In the genomic region with DNA sequence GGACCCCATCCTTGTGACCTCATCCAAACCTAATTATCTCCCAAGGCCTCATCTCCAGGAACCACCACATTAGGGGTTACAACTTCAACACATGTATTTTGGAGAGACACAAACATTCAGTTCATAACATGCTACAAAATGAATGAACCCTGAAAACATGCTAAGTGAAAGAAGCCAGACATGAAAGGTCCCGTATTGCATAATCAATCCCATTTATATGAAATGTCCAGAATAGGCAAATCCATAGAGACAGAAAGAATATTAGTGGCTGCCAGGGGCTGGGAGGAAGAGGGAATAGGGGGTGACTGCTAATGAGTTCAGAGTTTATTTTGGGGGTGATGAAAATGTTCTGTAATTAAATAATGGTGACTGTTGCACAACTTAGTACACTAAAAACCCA, we compare ENCODE assay signal across 29 cellular contexts. TPM values are rescaled to one million over a fixed set of nuclear protein-coding genes. Genes with fewer than 3 reads are reported as not detected.
"Had no signal": no experiment of that assay in that cellular context is flagged by ENCODE, and none has a peak within 500 bp of the region (broad histone marks: within the 10 kb centered on the region; RNA-seq: fewer than 3 reads in every experiment).

No MANE protein-coding gene starts in this region.

- H3K9me3 Mint-ChIP-seq: naive thymus-derived CD4-positive, alpha-beta T cell; natural killer cell; nephron; stimulated activated memory B cell treated with anti-CD40 and anti-IgM and Interleukin-4, amounts not matched to agents 10 μg/mL and 1 μg/mL and 100 μg/mL, for 72 hours; stimulated activated naive CD8-positive, alpha-beta T cell treated with anti-CD3 and anti-CD28 coated beads, Interleukin-15, amount 100 ng/mL, for 72 hours; type B pancreatic cell had no signal

- ATAC-seq: naive thymus-derived CD4-positive, alpha-beta T cell; natural killer cell; psoas muscle; right cardiac atrium; sciatic nerve; stimulated activated memory B cell treated with anti-CD40 and anti-IgM and Interleukin-4, amounts not matched to agents 10 μg/mL and 1 μg/mL and 100 μg/mL, for 72 hours; stimulated activated naive CD8-positive, alpha-beta T cell treated with anti-CD3 and anti-CD28 coated beads, Interleukin-15, amount 100 ng/mL, for 72 hours; stimulated activated naive CD8-positive, alpha-beta T cell treated with anti-CD3 and anti-CD28 coated beads, Interleukin-15, Interleukin-2, amounts not matched to agents 100 U/mL and 50 U/mL, for 24 hours; upper lobe of right lung had no signal

- H3K9me3 ChIP-seq: ovary, psoas muscle, spleen, suprapubic skin, testis, tibial artery, transverse colon, upper lobe of right lung, uterus had no signal

- DNase-seq: naive thymus-derived CD4-positive, alpha-beta T cell; natural killer cell; occipital lobe; ovary; psoas muscle; right cardiac atrium; spleen; stimulated activated CD4-positive, alpha-beta T cell treated with anti-CD3 and anti-CD28 coated beads, Interleukin-12 subunit alpha, Interleukin-12 subunit beta, amount 100 ng/mL, for 4 hours; stimulated activated CD4-positive, alpha-beta T cell treated with anti-CD3 and anti-CD28 coated beads, Interleukin-1b, Interleukin-23, amount 100 ng/mL, for 48 hours; stimulated activated CD4-positive, alpha-beta T cell treated with anti-CD3 and anti-CD28 coated beads, Interleukin-4, amount 100 ng/mL, for 1 hour; stimulated activated CD4-positive, alpha-beta T cell treated with anti-CD3 and anti-CD28 coated beads, Interleukin-4, amount 100 ng/mL, for 4 hours; stimulated activated CD8-positive, alpha-beta memory T cell treated with anti-CD3 and anti-CD28 coated beads, Interleukin-4, amount 100 ng/mL, for 48 hours; stimulated activated naive CD4-positive, alpha-beta T cell; stimulated activated naive CD8-positive, alpha-beta T cell treated with anti-CD3 and anti-CD28 coated beads, Interleukin-15, amount 100 ng/mL, for 72 hours; stimulated activated naive CD8-positive, alpha-beta T cell treated with anti-CD3 and anti-CD28 coated beads, Interleukin-15, Interleukin-2, amounts not matched to agents 100 U/mL and 50 U/mL, for 24 hours; substantia nigra; testis; tibial artery; transverse colon; upper lobe of right lung; uterus had no signal

- H3K4me3 ChIP-seq: ovary, psoas muscle, skin epidermis, smooth muscle cell, spleen, suprapubic skin, testis, tibial artery, transverse colon, upper lobe of right lung, uterus had no signal

- H3K36me3 Mint-ChIP-seq: naive thymus-derived CD4-positive, alpha-beta T cell; natural killer cell; stimulated activated memory B cell treated with anti-CD40 and anti-IgM and Interleukin-4, amounts not matched to agents 10 μg/mL and 1 μg/mL and 100 μg/mL, for 72 hours; type B pancreatic cell had no signal

- H3K36me3 ChIP-seq: ovary, spleen, transverse colon, upper lobe of right lung, uterus had no signal

- H3K4me1 Mint-ChIP-seq: natural killer cell; stimulated activated memory B cell treated with anti-CD40 and anti-IgM and Interleukin-4, amounts not matched to agents 10 μg/mL and 1 μg/mL and 100 μg/mL, for 72 hours; stimulated activated naive CD8-positive, alpha-beta T cell treated with anti-CD3 and anti-CD28 coated beads, Interleukin-15, amount 100 ng/mL, for 72 hours had no signal

- H3K4me2 ChIP-seq: smooth muscle cell had no signal

- H3K4me3 Mint-ChIP-seq: naive thymus-derived CD4-positive, alpha-beta T cell; natural killer cell; nephron; stimulated activated memory B cell treated with anti-CD40 and anti-IgM and Interleukin-4, amounts not matched to agents 10 μg/mL and 1 μg/mL and 100 μg/mL, for 72 hours; stimulated activated naive CD8-positive, alpha-beta T cell treated with anti-CD3 and anti-CD28 coated beads, Interleukin-15, amount 100 ng/mL, for 72 hours; type B pancreatic cell had no signal

- H3K27me3 Mint-ChIP-seq: stimulated activated naive CD8-positive, alpha-beta T cell treated with anti-CD3 and anti-CD28 coated beads, Interleukin-15, amount 100 ng/mL, for 72 hours had no signal

- H3K27ac Mint-ChIP-seq: natural killer cell; nephron; progenitor cell of endocrine pancreas; stimulated activated memory B cell treated with anti-CD40 and anti-IgM and Interleukin-4, amounts not matched to agents 10 μg/mL and 1 μg/mL and 100 μg/mL, for 72 hours; stimulated activated naive CD8-positive, alpha-beta T cell treated with anti-CD3 and anti-CD28 coated beads, Interleukin-15, amount 100 ng/mL, for 72 hours; type B pancreatic cell had no signal

- H3K4me1 ChIP-seq: upper lobe of right lung, uterus had no signal

- H3K27ac ChIP-seq: ovary, psoas muscle, skin epidermis, spleen, suprapubic skin, testis, tibial artery, transverse colon, upper lobe of right lung, uterus had no signal

- H3K27me3 ChIP-seq: ovary, spleen, suprapubic skin, testis, tibial artery, transverse colon, upper lobe of right lung, uterus had no signal

RNA-seq across cellular contexts. Expression of a gene that starts 3.7 kb away (rescaled TPM):
- total RNA-seq: progenitor cell of endocrine pancreas, smooth muscle cell had no signal
- polyA plus RNA-seq: naive thymus-derived CD4-positive, alpha-beta T cell had no signal

RNA-seq across cellular contexts. Expression of a gene that starts 43.2 kb away (rescaled TPM):
- polyA plus RNA-seq: naive thymus-derived CD4-positive, alpha-beta T cell had no signal
